ENCODE assay signal across 12 cellular contexts in the genomic region with DNA sequence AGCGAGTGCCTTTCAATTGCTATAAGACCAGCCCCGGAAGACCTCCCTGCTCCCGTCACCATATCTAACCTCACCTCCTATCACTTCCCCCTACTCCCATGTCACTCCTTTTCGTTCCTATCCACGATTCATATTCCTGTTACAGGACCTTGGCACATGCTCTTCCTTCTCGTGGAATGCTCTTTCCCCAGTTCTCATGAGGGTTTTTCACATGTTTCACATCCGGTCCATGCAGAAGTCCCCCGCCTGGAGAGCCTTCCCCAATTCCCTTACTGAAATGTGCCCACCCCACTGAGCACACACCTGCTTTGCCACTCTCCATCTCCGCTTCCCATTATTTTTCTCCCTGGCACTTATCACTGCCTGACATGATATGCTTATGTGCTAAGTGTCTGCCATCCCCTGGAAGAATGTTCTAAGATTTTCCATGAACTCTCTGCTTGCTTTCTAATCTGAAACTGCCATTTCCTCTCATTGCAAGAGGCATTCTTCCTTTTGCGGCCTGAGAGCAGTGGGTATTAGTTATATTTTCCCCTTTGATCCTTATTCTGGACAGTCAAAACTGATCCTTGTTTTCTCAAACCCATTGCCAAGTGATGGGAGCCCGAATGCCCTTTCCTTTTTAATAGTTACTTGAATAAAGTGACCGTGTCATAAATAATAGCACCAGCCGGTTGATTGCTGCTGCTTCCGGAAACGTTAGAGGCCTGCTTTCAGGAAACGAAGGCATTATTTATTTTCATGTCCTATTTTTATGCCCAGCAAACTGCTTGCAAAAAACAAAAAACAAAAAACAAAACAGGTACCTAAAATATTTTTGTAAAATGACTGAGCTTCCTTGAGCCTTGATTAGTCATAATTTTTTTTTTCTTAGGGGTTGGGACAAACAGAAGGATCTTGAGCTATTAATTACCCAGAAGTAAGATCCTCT.
A peak's percentile ranks its signal among the peaks of the same experiment; 100 is the strongest.
DNase-seq lines count a peak whose midpoint lies in the region; ATAC-seq and TF ChIP-seq lines count a peak whose summit lies in the region.
"Had no signal": no experiment of that assay in that cellular context is flagged by ENCODE, and none has a peak within 500 bp of the region (broad histone marks: within the 10 kb centered on the region; RNA-seq: fewer than 3 reads in every experiment).

No MANE protein-coding gene starts in this region.

- H3K4me2 ChIP-seq in DOHH2 (ENCODE audit: low read length): peak overlapping the region; percentile 53
- H3K4me2 ChIP-seq: KMS-11 had no signal

- no peaks in the 10 kb centered on the region for H3K79me2 ChIP-seq in DOHH2 (ENCODE audit: control insufficient read depth, low read length)

- TF ChIP-seq POLR2A in esophagus muscularis mucosa (IDR thresholded peaks at IDR 0.05; ENCODE audit: low read depth) (no peak), sigmoid colon (IDR thresholded peaks at IDR 0.05) (no peak)

- H4K20me1 ChIP-seq in DOHH2 (ENCODE audit: control insufficient read depth, insufficient read depth, low read depth, low read length): no peaks in the 10 kb centered on the region

- peaks cover 11% of the 10 kb centered on the region for H3F3A ChIP-seq in DOHH2 (ENCODE audit: control insufficient read depth, insufficient read depth)

- DNase-seq in Panc1 (ENCODE audit: low read depth, low spot score): no peak
- no peak for DNase-seq in esophagus muscularis mucosa (ENCODE audit: extremely low spot score)
- no peak for DNase-seq in sigmoid colon
- DNase-seq in anterior cingulate cortex (lab: John Stamatoyannopoulos, UW): no peak
- no peak for DNase-seq in CD4-positive, alpha-beta memory T cell
- DNase-seq: naive thymus-derived CD4-positive, alpha-beta T cell; stimulated activated naive CD8-positive, alpha-beta T cell treated with anti-CD3 and anti-CD28 coated beads, Interleukin-15, amount 100 ng/mL, for 72 hours had no signal

- ATAC-seq in Panc1 (no peak), HG03039 (IDR thresholded peaks at IDR 0.05; ENCODE audit: unreplicated experiment) (no peak), HG03280 (IDR thresholded peaks at IDR 0.05; ENCODE audit: unreplicated experiment) (no peak)
- ATAC-seq: naive thymus-derived CD4-positive, alpha-beta T cell had no signal

- H3K27me3 ChIP-seq in DOHH2 (ENCODE audit: control insufficient read depth, low read length): no peaks in the 10 kb centered on the region
- no peaks in the 10 kb centered on the region for H3K27me3 ChIP-seq in Panc1 (ENCODE audit: control insufficient read depth, insufficient read depth, low read length)
- H3K27me3 ChIP-seq in esophagus muscularis mucosa: no peaks in the 10 kb centered on the region
- H3K27me3 ChIP-seq in sigmoid colon: no peaks in the 10 kb centered on the region
- H3K27me3 ChIP-seq in CD4-positive, alpha-beta memory T cell (ENCODE audit: insufficient read depth, low read length): peaks cover 3% of the 10 kb centered on the region
- H3K27me3 ChIP-seq: cardiac muscle cell had no signal

- H3K9me3 Mint-ChIP-seq in CD4-positive, alpha-beta memory T cell: peaks cover 0 to 11% (median 4%) of the 10 kb centered on the region in 8 donors

- H3K36me3 ChIP-seq in DOHH2 (ENCODE audit: control insufficient read depth, low read length) (no peaks in the 10 kb centered on the region), Panc1 (ENCODE audit: control insufficient read depth, insufficient read depth, low read length) (no peaks in the 10 kb centered on the region), esophagus muscularis mucosa (no peaks in the 10 kb centered on the region), sigmoid colon (no peaks in the 10 kb centered on the region)
- H3K36me3 ChIP-seq in CD4-positive, alpha-beta memory T cell (ENCODE audit: insufficient read depth, low read length): no peaks in the 10 kb centered on the region
- H3K36me3 ChIP-seq: cardiac muscle cell had no signal

- no peaks in the 10 kb centered on the region for H3K9me2 ChIP-seq in DOHH2 (replicated peaks; ENCODE audit: control insufficient read depth, low read length)

- H3K4me3 ChIP-seq in DOHH2 (ENCODE audit: low read length): peak overlapping the region; percentile 32
- H3K4me3 ChIP-seq in Panc1 (ENCODE audit: low read depth in 2 of 2, low read length in 2 of 2): no peak overlapping the region
- H3K4me3 ChIP-seq in esophagus muscularis mucosa: no peak overlapping the region
- no peak overlapping the region for H3K4me3 ChIP-seq in sigmoid colon
- H3K4me3 ChIP-seq in CD4-positive, alpha-beta memory T cell (ENCODE audit: low read length in 2 of 2): no peak overlapping the region
- H3K4me3 ChIP-seq: cardiac muscle cell had no signal

- intact Hi-C loops in Panc1 (cut with micrococcal nuclease; ENCODE audit: unreplicated experiment): no loop called here
- intact Hi-C loops in esophagus muscularis mucosa (cut with DNase I): no loop called here
- intact Hi-C loops in sigmoid colon (cut with DNase I): no loop called here
- intact Hi-C loops in CD4-positive, alpha-beta memory T cell (cut with micrococcal nuclease): no loop called here

- H3K4me1 ChIP-seq in DOHH2 (ENCODE audit: control insufficient read depth, low read length) (peaks cover 53% of the 10 kb centered on the region), Panc1 (ENCODE audit: control insufficient read depth, insufficient read depth, low read length) (no peaks in the 10 kb centered on the region), esophagus muscularis mucosa (peaks cover 8 to 46% (median 22%) of the 10 kb centered on the region in 4 donors), sigmoid colon (peaks cover 0 to 15% (median 2%) of the 10 kb centered on the region in 4 donors)
- no peaks in the 10 kb centered on the region for H3K4me1 ChIP-seq in CD4-positive, alpha-beta memory T cell (ENCODE audit: insufficient read depth, low read length)

- H3K36me3 Mint-ChIP-seq in CD4-positive, alpha-beta memory T cell: no peaks in the 10 kb centered on the region

- BruUV-seq in Panc1 (replicated peaks; lab: Mats Ljungman, UMichigan): no TSS peak

- POLR2A ChIA-PET in Panc1 (lab: Charles Lee): no interaction called here
- POLR2A ChIA-PET in CD4-positive, alpha-beta memory T cell (lab: Charles Lee; ENCODE audit: partially characterized antibody): no interaction called here

- WGBS in esophagus muscularis mucosa: 57% methylated on average over 15 of the region's 16 CpGs
- 73 to 76% methylated on average over 15 to 16 of the region's 16 CpGs for WGBS in sigmoid colon, 2 donors

- no peak overlapping the region for H3K27ac Mint-ChIP-seq in CD4-positive, alpha-beta memory T cell
- H3K27ac Mint-ChIP-seq: naive thymus-derived CD4-positive, alpha-beta T cell; stimulated activated naive CD8-positive, alpha-beta T cell treated with anti-CD3 and anti-CD28 coated beads, Interleukin-15, amount 100 ng/mL, for 72 hours had no signal

- CTCF ChIA-PET in Panc1 (lab: Charles Lee): no interaction called here
- CTCF ChIA-PET in CD4-positive, alpha-beta memory T cell (lab: Charles Lee; ENCODE audit: partially characterized antibody): no interaction called here

- no peak overlapping the region for H3K4me3 Mint-ChIP-seq in CD4-positive, alpha-beta memory T cell
- H3K4me3 Mint-ChIP-seq: naive thymus-derived CD4-positive, alpha-beta T cell; stimulated activated naive CD8-positive, alpha-beta T cell treated with anti-CD3 and anti-CD28 coated beads, Interleukin-15, amount 100 ng/mL, for 72 hours had no signal

- H3K4me1 Mint-ChIP-seq in CD4-positive, alpha-beta memory T cell: no peaks in the 10 kb centered on the region
- H3K4me1 Mint-ChIP-seq: naive thymus-derived CD4-positive, alpha-beta T cell had no signal

- H3K27ac ChIP-seq in DOHH2 (ENCODE audit: low read depth, low read length) (no peak overlapping the region; the same call in 1 of the 2 replicates), Panc1 (ENCODE audit: low read length) (peak overlapping the region; percentile 49; the same call in 1 of the 2 replicates), esophagus muscularis mucosa (replicated peaks in 1 of 4) (peak overlapping the region; percentile 41 to 68 (median 62)), sigmoid colon (peak overlapping the region; percentile 1 to 62 (median 38))
- no peak overlapping the region for H3K27ac ChIP-seq in CD4-positive, alpha-beta memory T cell (ENCODE audit: low read depth, low read length)
- H3K27ac ChIP-seq: cardiac muscle cell, KMS-11 had no signal

- in situ Hi-C loops in Panc1 (cut with HindIII; ENCODE audit: low pct_unique_long_range_greater_than_20kb, low sequenced_read_pairs): no loop called here

- peaks cover 9% of the 10 kb centered on the region; the same call in 1 of the 2 replicates for H3K9me3 ChIP-seq in DOHH2 (ENCODE audit: control insufficient read depth, insufficient read depth, low read length)
- no peaks in the 10 kb centered on the region for H3K9me3 ChIP-seq in Panc1 (ENCODE audit: control insufficient read depth, insufficient read depth, low read depth, low read length)
- H3K9me3 ChIP-seq in esophagus muscularis mucosa: peaks cover 0 to 12% (median 0%) of the 10 kb centered on the region in 4 donors
- H3K9me3 ChIP-seq in sigmoid colon: peaks cover 0 to 2% (median 0%) of the 10 kb centered on the region in 4 donors
- no peaks in the 10 kb centered on the region for H3K9me3 ChIP-seq in CD4-positive, alpha-beta memory T cell (ENCODE audit: control insufficient read depth in 1 of 2, low read length in 2 of 2)

- TF ChIP-seq CTCF in DOHH2 (IDR thresholded peaks at IDR 0.05; ENCODE audit: low read depth, low read length, poor library complexity, severe bottlenecking) (no peak), Panc1 (IDR thresholded peaks at IDR 0.05) (no peak), esophagus muscularis mucosa (IDR thresholded peaks at IDR 0.05) (no peak), sigmoid colon (IDR thresholded peaks at IDR 0.05) (no peak)

- no peak for TF ChIP-seq EP300 in esophagus muscularis mucosa (IDR thresholded peaks at IDR 0.05)
- no peak for TF ChIP-seq EP300 in sigmoid colon (IDR thresholded peaks at IDR 0.05)

- H3K27me3 Mint-ChIP-seq in CD4-positive, alpha-beta memory T cell: peaks cover 13 to 16% of the 10 kb centered on the region in 2 donors

Comparison
In these comparisons a context has a peak if more than half of its experiments do, and no peak if none do; other contexts are left out.
1. H3K27ac ChIP-seq: peak in Panc1 (single experiment), esophagus muscularis mucosa (4 of 4) and sigmoid colon (4 of 4); none in DOHH2 (single experiment) and CD4-positive, alpha-beta memory T cell (single experiment).